ENCODE assay signal across 22 cellular contexts in genomic region chr9:127419306-127419705, GRCh38. TPM values are rescaled to one million over a fixed set of nuclear protein-coding genes. Genes with fewer than 3 reads are reported as not detected.
DNase-seq lines count a peak whose midpoint lies in the region; ATAC-seq and TF ChIP-seq lines count a peak whose summit lies in the region.
"Had no signal": no experiment of that assay in that cellular context is flagged by ENCODE, and none has a peak within 500 bp of the region (broad histone marks: within the 10 kb centered on the region; RNA-seq: fewer than 3 reads in every experiment).

No MANE protein-coding gene starts in this region.

- H3K4me3 ChIP-seq in cardiac muscle cell (no peak overlapping the region), right atrium auricular region (no peak overlapping the region), fibroblast of villous mesenchyme (ENCODE audit: low read depth, low read length) (peak overlapping the region; percentile 1)
- H3K4me3 ChIP-seq: BLaER1, neural progenitor cell, upper lobe of left lung had no signal

- H3K9me3 Mint-ChIP-seq in activated B cell treated with CpG ODN at 0.5 μM for 24 hours: no peaks in the 10 kb centered on the region
- H3K9me3 Mint-ChIP-seq: activated T-helper 2 cell treated with anti-CD3 and anti-CD28 coated beads, Interferon-gamma antibody, Interleukin-2, Interleukin-4, amounts not matched to agents 10 μg/mL and 5 μg/mL and 100 μg/mL, durations not matched to agents 14 hours and 24 hours and 36 hours; neural progenitor cell; T-helper 2 cell treated with Interferon-gamma antibody and Interleukin-4, amounts not matched to agents 5 μg/mL and 100 μg/mL, for 36 hours had no signal

- H3K27ac ChIP-seq in cardiac muscle cell: peak overlapping the region; percentile 31
- no peak overlapping the region for H3K27ac ChIP-seq in right atrium auricular region
- H3K27ac ChIP-seq: BLaER1, neural progenitor cell, upper lobe of left lung had no signal

- no peak overlapping the region for H3K27ac Mint-ChIP-seq in activated B cell treated with CpG ODN at 0.5 μM for 24 hours
- H3K27ac Mint-ChIP-seq: activated T-helper 2 cell treated with anti-CD3 and anti-CD28 coated beads, Interferon-gamma antibody, Interleukin-2, Interleukin-4, amounts not matched to agents 10 μg/mL and 5 μg/mL and 100 μg/mL, durations not matched to agents 14 hours and 24 hours and 36 hours; neural progenitor cell; T-helper 2 cell treated with Interferon-gamma antibody and Interleukin-4, amounts not matched to agents 5 μg/mL and 100 μg/mL, for 36 hours had no signal

- H3K27me3 ChIP-seq in cardiac muscle cell: no peaks in the 10 kb centered on the region
- H3K27me3 ChIP-seq in right atrium auricular region: no peaks in the 10 kb centered on the region
- H3K27me3 ChIP-seq: BLaER1, neural progenitor cell, upper lobe of left lung had no signal

- peaks cover 18% of the 10 kb centered on the region for H3K4me1 Mint-ChIP-seq in activated B cell treated with CpG ODN at 0.5 μM for 24 hours

- CTCF ChIA-PET in activated B cell treated with CpG ODN at 0.5 μM for 24 hours (lab: Charles Lee): no interaction called here

- TF ChIP-seq CTCF in cardiac muscle cell (IDR thresholded peaks at IDR 0.05; ENCODE audit: low read depth, low read length): no peak
- no peak for TF ChIP-seq CTCF in right atrium auricular region (IDR thresholded peaks at IDR 0.05)
- TF ChIP-seq CTCF in activated B cell treated with CpG ODN at 0.5 μM for 24 hours (IDR thresholded peaks at IDR 0.05): no peak
- no peak for TF ChIP-seq CTCF in fibroblast of villous mesenchyme (IDR thresholded peaks at IDR 0.05; ENCODE audit: insufficient read depth, low read depth, low read length)

- DNase-seq in cardiac muscle cell (ENCODE audit: low read depth in 1 of 2, low spot score in 1 of 2): no peak
- no peak for DNase-seq in right atrium auricular region (ENCODE audit: low spot score)
- no peak for DNase-seq in activated B cell treated with CpG ODN at 0.5 μM for 24 hours
- DNase-seq in fibroblast of villous mesenchyme (ENCODE audit: low read depth): no peak
- no peak for DNase-seq in COLO668 (lab: John Stamatoyannopoulos, UW; ENCODE audit: unreplicated experiment)
- no peak for DNase-seq in H4 (ENCODE audit: low spot score)
- no peak for DNase-seq in NCI-H1092 (lab: John Stamatoyannopoulos, UW)
- DNase-seq in posterior cingulate gyrus: no peak
- DNase-seq: activated CD4-positive, alpha-beta T cell treated with anti-CD3 and anti-CD28 coated beads, Interleukin-2, amount 50 U/mL, for 48 hours; activated CD4-positive, CD25-positive, alpha-beta regulatory T cell; amniotic stem cell; cortex of kidney; IMR-90; mammary epithelial cell; NCI-H1436; NCI-H82; upper lobe of left lung had no signal

- no peak for ATAC-seq in activated B cell treated with CpG ODN at 0.5 μM for 24 hours (ENCODE audit: low read depth)
- ATAC-seq: SK-N-SH treated with all-trans-retinoic acid at 6 μM for 48 hours had no signal

- H3K4me1 ChIP-seq in cardiac muscle cell (ENCODE audit: low read depth) (peaks cover 31% of the 10 kb centered on the region), right atrium auricular region (peaks cover 0 to 17% of the 10 kb centered on the region in 2 donors)

- H3K36me3 Mint-ChIP-seq in activated B cell treated with CpG ODN at 0.5 μM for 24 hours (ENCODE audit: low read depth): peaks cover 6% of the 10 kb centered on the region

- POLR2A ChIA-PET in activated B cell treated with CpG ODN at 0.5 μM for 24 hours (lab: Charles Lee): no interaction called here

- H3K9me3 ChIP-seq in cardiac muscle cell (ENCODE audit: low read depth): no peaks in the 10 kb centered on the region
- no peaks in the 10 kb centered on the region for H3K9me3 ChIP-seq in right atrium auricular region
- H3K9me3 ChIP-seq: BLaER1, upper lobe of left lung had no signal

- peak overlapping the region; percentile 64 for H3K4me3 Mint-ChIP-seq in activated B cell treated with CpG ODN at 0.5 μM for 24 hours
- H3K4me3 Mint-ChIP-seq: T-helper 2 cell treated with Interferon-gamma antibody and Interleukin-4, amounts not matched to agents 5 μg/mL and 100 μg/mL, for 36 hours had no signal

- H3K36me3 ChIP-seq in cardiac muscle cell: no peaks in the 10 kb centered on the region
- no peaks in the 10 kb centered on the region for H3K36me3 ChIP-seq in right atrium auricular region
- H3K36me3 ChIP-seq: neural progenitor cell, upper lobe of left lung had no signal

- intact Hi-C loops in activated B cell treated with CpG ODN at 0.5 μM for 24 hours (cut with micrococcal nuclease) (no loop called here), posterior cingulate gyrus (cut with DNase I) (no loop called here)

- no peaks in the 10 kb centered on the region for H3K27me3 Mint-ChIP-seq in activated B cell treated with CpG ODN at 0.5 μM for 24 hours

RNA-seq across cellular contexts. Expression of gene ZNF79, which starts 4.9 kb away (rescaled TPM):
- total RNA-seq in cardiac muscle cell: 8.2 and 8.8 TPM in 2 replicates
- polyA plus RNA-seq in cardiac muscle cell: 4.6 and 5.2 TPM in 2 replicates
- 1 to 10 TPM; 5.7 TPM for total RNA-seq in right atrium auricular region
- total RNA-seq in activated B cell treated with CpG ODN at 0.5 μM for 24 hours: 13.5 and 14.0 TPM in 2 replicates
- 10.6 and 12.5 TPM in 2 replicates for total RNA-seq in fibroblast of villous mesenchyme
- 6.1 and 7.0 TPM in 2 replicates for total RNA-seq in H4 (2014; rRNA removed; shearing (Covaris generic))

RNA-seq across cellular contexts. Expression of gene SLC2A8, which starts 22.3 kb away (rescaled TPM):
- total RNA-seq in cardiac muscle cell: 45.1 and 45.3 TPM in 2 replicates
- polyA plus RNA-seq in cardiac muscle cell: 54.2 and 62.2 TPM in 2 replicates
- total RNA-seq in right atrium auricular region: 10 to 100 TPM; 19.2 to 19.8 TPM
- 13.4 and 17.1 TPM in 2 replicates for total RNA-seq in activated B cell treated with CpG ODN at 0.5 μM for 24 hours
- 8.2 and 9.3 TPM in 2 replicates for total RNA-seq in fibroblast of villous mesenchyme
- 8.4 and 8.7 TPM in 2 replicates for total RNA-seq in H4 (2014; rRNA removed; shearing (Covaris generic))

RNA-seq across cellular contexts. Expression of gene RPL12, which starts 31.9 kb away (rescaled TPM):
- total RNA-seq in cardiac muscle cell (1,318 and 1,367 TPM in 2 replicates), right atrium auricular region (1,000 to 10,000 TPM in 1 of 2 donors, 100 to 1,000 TPM in 1; 623 to 1,266 TPM), activated B cell treated with CpG ODN at 0.5 μM for 24 hours (2,278 and 2,307 TPM in 2 replicates), fibroblast of villous mesenchyme (798 and 844 TPM in 2 replicates)
- polyA plus RNA-seq in cardiac muscle cell: 335 and 434 TPM in 2 replicates
- 2,219 and 2,463 TPM in 2 replicates for total RNA-seq in H4 (2014; rRNA removed; shearing (Covaris generic))

RNA-seq across cellular contexts. Expression of gene LRSAM1, which starts 32.0 kb away (rescaled TPM):
- total RNA-seq in cardiac muscle cell (32.6 and 39.4 TPM in 2 replicates), right atrium auricular region (10 to 100 TPM; 12.0 to 23.1 TPM), activated B cell treated with CpG ODN at 0.5 μM for 24 hours (19.4 and 23.9 TPM in 2 replicates), fibroblast of villous mesenchyme (12.5 and 20.0 TPM in 2 replicates)
- polyA plus RNA-seq in cardiac muscle cell: 37.1 and 39.7 TPM in 2 replicates
- total RNA-seq in H4 (2014; rRNA removed; shearing (Covaris generic)): 2.6 and 5.7 TPM in 2 replicates
